ENCODE assay signal across 22 cellular contexts in the genomic region with DNA sequence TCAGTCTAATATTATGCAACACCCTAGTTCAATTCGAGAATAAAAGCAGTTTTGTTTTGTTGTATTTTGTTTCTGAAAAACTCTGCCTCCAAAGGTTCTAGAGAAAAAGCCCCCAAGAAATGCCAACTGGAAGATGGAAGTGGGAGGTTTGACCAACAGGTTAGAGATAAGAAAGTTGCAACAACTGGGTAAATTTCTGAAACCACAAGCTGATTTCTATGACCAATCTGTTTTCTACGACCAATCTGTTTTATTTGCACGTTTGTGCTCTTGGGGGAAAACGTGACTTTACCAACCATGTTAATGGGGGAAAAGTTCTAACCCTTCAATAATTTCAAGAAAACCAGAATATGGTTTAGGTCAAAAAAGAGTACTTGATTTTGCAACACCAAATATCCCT.
DNase-seq lines count a peak whose midpoint lies in the region; ATAC-seq, FAIRE-seq and TF ChIP-seq lines count a peak whose summit lies in the region.
"Had no signal": no experiment of that assay in that cellular context is flagged by ENCODE, and none has a peak within 500 bp of the region (broad histone marks: within the 10 kb centered on the region; RNA-seq: fewer than 3 reads in every experiment).

No MANE protein-coding gene starts in this region.

- no peak overlapping the region for H3K4me3 Mint-ChIP-seq in activated T-cell treated with anti-CD3 and anti-CD28 coated beads, Interleukin-2, amount 50 U/mL, for 4 hours
- H3K4me3 Mint-ChIP-seq: CD4-positive, alpha-beta memory T cell; GM23338 had no signal

- 92% methylated on average over 4 of the region's 4 CpGs; no CpG with 5 or more reads in 1 of the 2 experiments for WGBS in H1 (ENCODE audit: extremely low coverage in 1 of 2, insufficient coverage in 1 of 2, insufficient read length in 1 of 2, insufficient replicate concordance in 2 of 2, low coverage in 1 of 2, low lambda C conversion rate in 2 of 2, missing lambda C conversion rate in 1 of 2), 2 experiments

- no peak for TF ChIP-seq EP300 in H1 (IDR thresholded peaks at IDR 0.05; ENCODE audit: borderline replicate concordance in 1 of 2, low read depth in 2 of 2, low read length in 2 of 2)

- FAIRE-seq in H1 (lab: Jason Lieb, UNC) = no peak
- FAIRE-seq: A549, GM12891, GM18507, H54 had no signal

- no peak overlapping the region for H4K8ac ChIP-seq in H1 (ENCODE audit: extremely low read depth, insufficient read depth, low read length)

- H3K27me3 ChIP-seq in H1 (replicated peaks in 1 of 4; ENCODE audit: control insufficient read depth in 3 of 4, extremely low read depth in 1 of 4, insufficient read depth in 3 of 4, low read length in 3 of 4) (no peaks in the 10 kb centered on the region), H7 (ENCODE audit: control insufficient read depth, insufficient read depth, low read length) (no peaks in the 10 kb centered on the region)

- no peaks in the 10 kb centered on the region for H3K36me3 Mint-ChIP-seq in activated T-cell treated with anti-CD3 and anti-CD28 coated beads, Interleukin-2, amount 50 U/mL, for 4 hours (ENCODE audit: insufficient read depth)
- H3K36me3 Mint-ChIP-seq: CD4-positive, alpha-beta memory T cell had no signal

- CTCF ChIA-PET in H1 (lab: Charles Lee; ENCODE audit: partially characterized antibody) = interaction anchor here (0.6 kb wide), 1 partner anchor 782 kb away, joined by 3 read pairs; no protein-coding TSS in a partner anchor

- H3K36me3 ChIP-seq in H1 (ENCODE audit: control insufficient read depth in 2 of 4, insufficient read depth in 4 of 4, low read length in 3 of 4) (no peaks in the 10 kb centered on the region), H7 (replicated peaks; ENCODE audit: control insufficient read depth, insufficient read depth, low read length) (no peaks in the 10 kb centered on the region)

- H4K20me1 ChIP-seq in H1 (replicated peaks in 1 of 2; ENCODE audit: control insufficient read depth in 1 of 2, insufficient read depth in 2 of 2, low read length in 2 of 2) = no peaks in the 10 kb centered on the region

- H3K18ac ChIP-seq in H1 (ENCODE audit: extremely low read depth, low read length) = no peak overlapping the region

- TF ChIP-seq CTCF in H1 (IDR thresholded peaks at IDR 0.05; ENCODE audit: control extremely low read depth in 1 of 3, insufficient read depth in 1 of 3, low read depth in 1 of 3, low read length in 3 of 3) = no peak
- TF ChIP-seq CTCF in fibroblast of pulmonary artery (IDR thresholded peaks at IDR 0.05; ENCODE audit: low read length, missing control alignments) = no peak

- TF ChIP-seq POLR2A in H1 (IDR thresholded peaks at IDR 0.05; ENCODE audit: control extremely low read depth in 1 of 2, low read depth in 2 of 2, low read length in 2 of 2) = no peak

- POLR2A ChIA-PET in H1 (lab: Charles Lee; ENCODE audit: partially characterized antibody) = no interaction called here

- H4K91ac ChIP-seq in H1 (replicated peaks; ENCODE audit: insufficient read length, low read length) = no peak overlapping the region

- H3K4me3 ChIP-seq in H1 (ENCODE audit: extremely low read depth in 1 of 4, insufficient read depth in 2 of 4, low read depth in 3 of 4, low read length in 4 of 4) (no peak overlapping the region), fibroblast of pulmonary artery (replicated peaks; ENCODE audit: low read depth, low read length) (no peak overlapping the region), H7 (ENCODE audit: insufficient read depth, low read depth, low read length) (no peak overlapping the region)
- H3K4me3 ChIP-seq: A549, GM23338 had no signal

- no peak overlapping the region for H2BK12ac ChIP-seq in H1 (ENCODE audit: low read depth, low read length)

- H3K23ac ChIP-seq in H1 (ENCODE audit: insufficient read length) = no peak overlapping the region

- no peaks in the 10 kb centered on the region for H3K79me1 ChIP-seq in H1 (ENCODE audit: low read depth, low read length)

- no peak for ATAC-seq in GM18867 (IDR thresholded peaks at IDR 0.05; ENCODE audit: unreplicated experiment)
- ATAC-seq in activated T-cell treated with anti-CD3 and anti-CD28 coated beads, Interleukin-2, amount 50 U/mL, for 4 hours = no peak
- ATAC-seq: A549, GM23338 had no signal

- no peak overlapping the region for H3K27ac ChIP-seq in H1 (ENCODE audit: low read depth, low read length)

- no peaks in the 10 kb centered on the region for H3K79me2 ChIP-seq in H1 (ENCODE audit: control insufficient read depth in 1 of 2, insufficient read depth in 2 of 2, low read length in 2 of 2)

- H2AFZ ChIP-seq in H1 (ENCODE audit: low read length) = no peak overlapping the region
- H2AFZ ChIP-seq: GM23338 had no signal

- no peaks in the 10 kb centered on the region for H3K4me1 Mint-ChIP-seq in activated T-cell treated with anti-CD3 and anti-CD28 coated beads, Interleukin-2, amount 50 U/mL, for 4 hours (ENCODE audit: low read depth)
- H3K4me1 Mint-ChIP-seq: CD4-positive, alpha-beta memory T cell; GM23338 had no signal

- H3K4me2 ChIP-seq in H1 (ENCODE audit: insufficient read depth in 1 of 2, low read depth in 2 of 2, low read length in 2 of 2) = no peak overlapping the region
- H3K4me2 ChIP-seq: A549, GM23338 had no signal

- no peaks in the 10 kb centered on the region for H3K23me2 ChIP-seq in H1 (ENCODE audit: low read depth, low read length)

- H3K9me3 ChIP-seq in H1 (ENCODE audit: insufficient read depth in 2 of 2, low read depth in 1 of 2, low read length in 1 of 2) = no peaks in the 10 kb centered on the region
- H3K9me3 ChIP-seq: A549 had no signal

- TF ChIP-seq RAD21 in H1 (IDR thresholded peaks at IDR 0.05 in 1 of 2, conservative IDR thresholded peaks at IDR 0.05 in 1 of 2; ENCODE audit: low read depth in 2 of 2, low read length in 2 of 2) = no peak

- DNase-seq in NCI-H226 (peak; percentile 40), H1 (ENCODE audit: low read depth in 1 of 2, low spot score in 2 of 2) (no peak), fibroblast of pulmonary artery (ENCODE audit: low read depth) (peak; percentile 25), H7 (no peak), epidermal melanocyte (ENCODE audit: insufficient read length, low spot score) (no peak)
- no peak for DNase-seq in activated T-cell treated with anti-CD3 and anti-CD28 coated beads, Interleukin-2, amount 50 U/mL, for 4 hours
- DNase-seq: 8988T; ACHN; C1 segment of cervical spinal cord; Calu3; CD4-positive, alpha-beta memory T cell; COR-L47; DMS53; DMS79 treated with DMSO at 0.1 percent for 48 hours; GF-D8; HCEC 1CT had no signal

- no peak overlapping the region for H2AK5ac ChIP-seq in H1 (ENCODE audit: low read depth, low read length)

- no peak overlapping the region for H2BK15ac ChIP-seq in H1 (ENCODE audit: low read length)

- H3K9ac ChIP-seq in H1 (replicated peaks in 1 of 4; ENCODE audit: extremely low read depth in 1 of 4, low read depth in 3 of 4, low read length in 3 of 4) = no peak overlapping the region

- H2BK5ac ChIP-seq in H1 (ENCODE audit: low read depth, low read length) = no peak overlapping the region

- H3K14ac ChIP-seq in H1 (ENCODE audit: insufficient read length) = no peak overlapping the region

- H3K9me3 Mint-ChIP-seq in activated T-cell treated with anti-CD3 and anti-CD28 coated beads, Interleukin-2, amount 50 U/mL, for 4 hours = no peaks in the 10 kb centered on the region
- H3K9me3 Mint-ChIP-seq: CD4-positive, alpha-beta memory T cell; GM23338 had no signal

- H2BK20ac ChIP-seq in H1 (ENCODE audit: low read length) = no peak overlapping the region

- H3K4me1 ChIP-seq in H1 (replicated peaks in 1 of 4; ENCODE audit: control insufficient read depth in 3 of 4, insufficient read depth in 4 of 4, low read length in 3 of 4) = no peaks in the 10 kb centered on the region

- H3K27me3 Mint-ChIP-seq in activated T-cell treated with anti-CD3 and anti-CD28 coated beads, Interleukin-2, amount 50 U/mL, for 4 hours (ENCODE audit: low read depth) = peaks cover 10% of the 10 kb centered on the region

- no peak overlapping the region for H4K5ac ChIP-seq in H1 (ENCODE audit: insufficient read length, low read depth, low read length)

- H2BK120ac ChIP-seq in H1 (replicated peaks; ENCODE audit: low read depth, low read length) = no peak overlapping the region

- no peak overlapping the region for H3K4ac ChIP-seq in H1 (replicated peaks; ENCODE audit: insufficient read length, low read depth, low read length)

- peak overlapping the region; percentile 5 for H3K56ac ChIP-seq in H1 (replicated peaks; ENCODE audit: insufficient read length, low read depth, low read length)

TF ChIP-seq in H1, 55 proteins besides CTCF, POLR2A, EP300 and RAD21 (continues in another document):
- TF ChIP-seq SP4 (IDR thresholded peaks at IDR 0.05; ENCODE audit: low read length) = no peak
- no peak for TF ChIP-seq HDAC2 (IDR thresholded peaks at IDR 0.05; ENCODE audit: borderline replicate concordance in 1 of 2, low read depth in 2 of 2, low read length in 2 of 2)
- TF ChIP-seq, protein P1, sequence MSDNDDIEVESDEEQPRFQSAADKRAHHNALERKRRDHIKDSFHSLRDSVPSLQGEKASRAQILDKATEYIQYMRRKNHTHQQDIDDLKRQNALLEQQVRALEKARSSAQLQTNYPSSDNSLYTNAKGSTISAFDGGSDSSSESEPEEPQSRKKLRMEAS (IDR thresholded peaks at IDR 0.05) = no peak
- no peak for TF ChIP-seq TBP (IDR thresholded peaks at IDR 0.05; ENCODE audit: low read depth, low read length)
- no peak for TF ChIP-seq EGR1 (IDR thresholded peaks at IDR 0.05; ENCODE audit: borderline replicate concordance, low read depth, low read length)
- no peak for TF ChIP-seq SAP30 (IDR thresholded peaks at IDR 0.05; ENCODE audit: insufficient read depth, insufficient replicate concordance, low read length)
- TF ChIP-seq CTBP2 (IDR thresholded peaks at IDR 0.05; ENCODE audit: borderline replicate concordance, insufficient read depth, insufficient read length, low read length) = no peak
- TF ChIP-seq YY1 (IDR thresholded peaks at IDR 0.05; ENCODE audit: low read depth, low read length) = no peak
- no peak for TF ChIP-seq SP1 (IDR thresholded peaks at IDR 0.05; ENCODE audit: low read depth, low read length)
- TF ChIP-seq, protein P2, sequence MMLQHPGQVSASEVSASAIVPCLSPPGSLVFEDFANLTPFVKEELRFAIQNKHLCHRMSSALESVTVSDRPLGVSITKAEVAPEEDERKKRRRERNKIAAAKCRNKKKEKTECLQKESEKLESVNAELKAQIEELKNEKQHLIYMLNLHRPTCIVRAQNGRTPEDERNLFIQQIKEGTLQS (IDR thresholded peaks at IDR 0.05; ENCODE audit: insufficient read depth, low read depth, low read length) = no peak
- TF ChIP-seq TCF12 (IDR thresholded peaks at IDR 0.05; ENCODE audit: low read depth, low read length) = no peak
- no peak for TF ChIP-seq POU5F1 (IDR thresholded peaks at IDR 0.05; ENCODE audit: low read depth, low read length)
- no peak for TF ChIP-seq CBX5 (IDR thresholded peaks at IDR 0.05; ENCODE audit: low read depth, low read length)
- no peak for TF ChIP-seq RFX5 (IDR thresholded peaks at IDR 0.05; ENCODE audit: borderline replicate concordance, low read depth, low read length)
- no peak for TF ChIP-seq TAF1 (IDR thresholded peaks at IDR 0.05; ENCODE audit: low read depth, low read length)
- TF ChIP-seq TAF7 (optimal IDR thresholded peaks at IDR 0.05; ENCODE audit: borderline replicate concordance, low read depth, low read length) = no peak
- TF ChIP-seq KDM1A (IDR thresholded peaks at IDR 0.05; ENCODE audit: borderline replicate concordance, low read length) = no peak

Comparison
In these comparisons a context has a peak if more than half of its experiments do, and no peak if none do; other contexts are left out.
1. DNase-seq: peak in NCI-H226 (single experiment) and fibroblast of pulmonary artery (single experiment); none in H1 (0 of 2), H7 (single experiment), epidermal melanocyte (single experiment) and activated T-cell treated with anti-CD3 and anti-CD28 coated beads, Interleukin-2, amount 50 U/mL, for 4 hours (single experiment).